8 cellular contexts compared by ENCODE assay signal in the genomic region with DNA sequence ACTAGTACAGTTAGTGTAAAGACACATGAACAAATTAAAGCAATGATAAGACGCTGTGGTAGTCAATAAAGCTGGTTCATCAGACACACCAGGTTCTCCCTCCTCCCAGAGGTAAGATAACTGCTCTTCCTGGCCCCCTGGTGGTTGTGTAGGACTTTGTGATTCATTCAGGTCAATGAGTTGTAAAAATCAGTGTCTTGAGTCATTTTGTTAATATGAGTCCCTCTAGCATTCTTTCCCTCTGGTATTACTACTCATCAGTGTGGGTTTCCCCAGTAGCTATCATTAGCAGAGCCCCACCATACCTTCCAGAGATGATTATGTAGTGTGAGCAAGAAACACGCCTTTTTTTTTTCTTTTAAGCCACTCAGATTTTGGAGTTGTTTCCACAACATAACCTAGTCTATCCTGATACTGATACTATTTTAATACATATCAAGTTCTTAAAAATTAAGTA. TPM values are rescaled to one million over a fixed set of nuclear protein-coding genes. Genes with fewer than 3 reads are reported as not detected.
DNase-seq lines count a peak whose midpoint lies in the region; ATAC-seq, FAIRE-seq and TF ChIP-seq lines count a peak whose summit lies in the region.

No MANE protein-coding gene starts in this region.

- FAIRE-seq in H1 (lab: Jason Lieb, UNC), result peak; percentile 78

- H3K4ac ChIP-seq in H1 (replicated peaks; ENCODE audit: insufficient read length, low read depth, low read length), result no peak overlapping the region

- no peak overlapping the region for H3K56ac ChIP-seq in H1 (replicated peaks; ENCODE audit: insufficient read length, low read depth, low read length)

- CTCF ChIA-PET in H1 (lab: Charles Lee; ENCODE audit: partially characterized antibody), result interaction anchor here (0.5 to 2.6 kb wide), 23 partner anchors 8 to 460 kb away, joined by 3 to 17 read pairs (median 5); a partner anchor contains a TSS

- peak; percentile 66 to 72 for TF ChIP-seq RAD21 in H1 (IDR thresholded peaks at IDR 0.05 in 1 of 2, conservative IDR thresholded peaks at IDR 0.05 in 1 of 2; ENCODE audit: low read depth in 2 of 2, low read length in 2 of 2)

- peaks cover 0 to 4% (median 0%) of the 10 kb centered on the region in 4 experiments; a peak in 2 of 7 replicates for H3K4me1 ChIP-seq in H1 (replicated peaks in 1 of 4; ENCODE audit: control insufficient read depth in 3 of 4, insufficient read depth in 4 of 4, low read length in 3 of 4)

- H2BK5ac ChIP-seq in H1 (ENCODE audit: low read depth, low read length), result no peak overlapping the region

- H3K4me3 ChIP-seq in H1 (ENCODE audit: extremely low read depth in 1 of 4, insufficient read depth in 2 of 4, low read depth in 3 of 4, low read length in 4 of 4), result no peak overlapping the region

- TF ChIP-seq EP300 in H1 (IDR thresholded peaks at IDR 0.05; ENCODE audit: borderline replicate concordance in 1 of 2, low read depth in 2 of 2, low read length in 2 of 2), result no peak

- POLR2A ChIA-PET in H1 (lab: Charles Lee; ENCODE audit: partially characterized antibody), result interaction anchor here (0.9 to 1.0 kb wide), 2 partner anchors 60 to 369 kb away, joined by 3 read pairs; a partner anchor contains a TSS

- H3K9me3 ChIP-seq in H1 (ENCODE audit: insufficient read depth in 2 of 2, low read depth in 1 of 2, low read length in 1 of 2), result no peaks in the 10 kb centered on the region

- peak; percentile 39 for ATAC-seq in GM19023 (IDR thresholded peaks at IDR 0.05; ENCODE audit: unreplicated experiment)

- no peak overlapping the region for H3K18ac ChIP-seq in H1 (ENCODE audit: extremely low read depth, low read length)

- H2AK5ac ChIP-seq in H1 (ENCODE audit: low read depth, low read length), result no peak overlapping the region

- peaks cover 0 to 9% of the 10 kb centered on the region in 2 experiments; a peak in 2 of 4 replicates for H3K79me2 ChIP-seq in H1 (ENCODE audit: control insufficient read depth in 1 of 2, insufficient read depth in 2 of 2, low read length in 2 of 2)

- H3K27ac ChIP-seq in H1 (ENCODE audit: low read depth, low read length), result no peak overlapping the region

- H4K8ac ChIP-seq in H1 (ENCODE audit: extremely low read depth, insufficient read depth, low read length), result no peak overlapping the region

- H3K23ac ChIP-seq in H1 (ENCODE audit: insufficient read length), result no peak overlapping the region

- H3K9ac ChIP-seq in H1 (replicated peaks in 1 of 4; ENCODE audit: extremely low read depth in 1 of 4, low read depth in 3 of 4, low read length in 3 of 4), result no peak overlapping the region

- TF ChIP-seq CTCF in H1 (IDR thresholded peaks at IDR 0.05; ENCODE audit: control extremely low read depth in 1 of 3, insufficient read depth in 1 of 3, low read depth in 1 of 3, low read length in 3 of 3), result peak; percentile 25 to 80 (median 56)

- 0 out of 2 replicates have a peak, but pooled peaks cover 2% of the 10 kb centered on the region for H3K79me1 ChIP-seq in H1 (ENCODE audit: low read depth, low read length)

- H2BK120ac ChIP-seq in H1 (replicated peaks; ENCODE audit: low read depth, low read length), result no peak overlapping the region

- no peaks in the 10 kb centered on the region for H3K23me2 ChIP-seq in H1 (ENCODE audit: low read depth, low read length)

- H3K14ac ChIP-seq in H1 (ENCODE audit: insufficient read length), result no peak overlapping the region

- no peak overlapping the region for H2BK12ac ChIP-seq in H1 (ENCODE audit: low read depth, low read length)

- no peak overlapping the region for H4K5ac ChIP-seq in H1 (ENCODE audit: insufficient read length, low read depth, low read length)

- H3K27me3 ChIP-seq in H1 (replicated peaks in 1 of 4; ENCODE audit: control insufficient read depth in 3 of 4, extremely low read depth in 1 of 4, insufficient read depth in 3 of 4, low read length in 3 of 4), result no peaks in the 10 kb centered on the region

- WGBS in H1 (ENCODE audit: extremely low coverage in 1 of 2, insufficient coverage in 1 of 2, insufficient read length in 1 of 2, insufficient replicate concordance in 2 of 2, low coverage in 1 of 2, low lambda C conversion rate in 2 of 2, missing lambda C conversion rate in 1 of 2), 2 experiments, result 69% methylated on average over 2 of the region's 2 CpGs; no CpG with 5 or more reads in 1 of the 2 experiments

- no peaks in the 10 kb centered on the region for H4K20me1 ChIP-seq in H1 (replicated peaks in 1 of 2; ENCODE audit: control insufficient read depth in 1 of 2, insufficient read depth in 2 of 2, low read length in 2 of 2)

- no peak for TF ChIP-seq POLR2A in H1 (IDR thresholded peaks at IDR 0.05; ENCODE audit: control extremely low read depth in 1 of 2, low read depth in 2 of 2, low read length in 2 of 2)

- H3K4me2 ChIP-seq in H1 (ENCODE audit: insufficient read depth in 1 of 2, low read depth in 2 of 2, low read length in 2 of 2), result no peak overlapping the region

- H4K91ac ChIP-seq in H1 (replicated peaks; ENCODE audit: insufficient read length, low read length), result no peak overlapping the region

- peak; percentile 73 to 77 for DNase-seq in AML-193 (lab: John Stamatoyannopoulos, UW)
- peak; percentile 84 for DNase-seq in HT1080 (ENCODE audit: low read depth)
- peak; percentile 81 for DNase-seq in NOMO-1 treated with DMSO at 0.1 percent for 48 hours (lab: John Stamatoyannopoulos, UW; ENCODE audit: unreplicated experiment)
- peak; percentile 85 for DNase-seq in activated CD8-positive, alpha-beta memory T cell treated with anti-CD3 and anti-CD28 coated beads for 24 hours
- peak; percentile 15 to 70 for DNase-seq in H1 (ENCODE audit: low read depth in 1 of 2, low spot score in 2 of 2)
- peak; percentile 85 for DNase-seq in myocyte (ENCODE audit: low read depth)
- peak; percentile 60 for DNase-seq in stimulated activated CD8-positive, alpha-beta memory T cell treated with anti-CD3 and anti-CD28 coated beads, Interleukin-7, amount 100 ng/mL, for 24 hours (ENCODE audit: low read depth)

- H2BK20ac ChIP-seq in H1 (ENCODE audit: low read length), result no peak overlapping the region

- H2AFZ ChIP-seq in H1 (ENCODE audit: low read length), result peak overlapping the region; percentile 93

- H3K36me3 ChIP-seq in H1 (ENCODE audit: control insufficient read depth in 2 of 4, insufficient read depth in 4 of 4, low read length in 3 of 4), result peaks cover 0 to 1% (median 0%) of the 10 kb centered on the region in 4 experiments; a peak in 3 of 8 replicates

- no peak overlapping the region for H2BK15ac ChIP-seq in H1 (ENCODE audit: low read length)

RNA-seq across cellular contexts. Expression of a gene that starts 3.6 kb away (rescaled TPM):
- total RNA-seq in HT1080 (2014; rRNA removed; shearing (Covaris generic)), result 24.0 and 25.3 TPM in 2 replicates
- 19.8 and 26.9 TPM in 2 replicates for polyA plus RNA-seq in HT1080 (2015; cell fraction: cytosol; rRNA removed)
- 88.2 and 94.7 TPM in 2 replicates for polyA plus RNA-seq in HT1080 (2015; cell fraction: nucleus; rRNA removed)
- total RNA-seq in H1 (2021; fragmentation: NEBNext Ultra II Directional; extraction: Animal tissue kit (Norgen Biotek cat#: 25700)), result 48.8 and 49.9 TPM in 2 replicates
- polyA plus RNA-seq in H1 (2011; rRNA removed), result 26.9 and 27.5 TPM in 2 replicates
- 33.1 TPM for polyA plus RNA-seq in H1 (2011; cell fraction: cytosol; rRNA removed)
- polyA plus RNA-seq in H1 (2011; cell fraction: nucleus; rRNA removed), result 56.0 TPM
- polyA plus RNA-seq in H1 (2012, experiment 1 of 2), result 39.7 to 50.9 TPM (median 43.9 TPM) in 4 replicates
- polyA plus RNA-seq in H1 (2012, experiment 2 of 2), result 9.5 TPM
- polyA plus RNA-seq in H1 (2013, experiment 1 of 2), result 23.7 TPM
- 23.0 TPM for polyA plus RNA-seq in H1 (2013, experiment 2 of 2)
- polyA minus RNA-seq in H1 (2011; rRNA and poly(A)+ RNA removed), result 79.4 and 81.0 TPM in 2 replicates
- 32.3 TPM for polyA minus RNA-seq in H1 (2011; cell fraction: cytosol; rRNA and poly(A)+ RNA removed)
- polyA minus RNA-seq in H1 (2011; cell fraction: nucleus; rRNA and poly(A)+ RNA removed), result 66.2 TPM
- total RNA-seq in myocyte, result 42.9 and 48.3 TPM in 2 replicates
- 30.8 TPM for polyA plus RNA-seq in myocyte (2012)

RNA-seq across cellular contexts. Expression of a gene that starts 35.6 kb away (rescaled TPM):
- total RNA-seq in HT1080 (2014; rRNA removed; shearing (Covaris generic)), result not detected in 2 replicates
- polyA plus RNA-seq in HT1080 (2015; cell fraction: cytosol; rRNA removed), result not detected in 2 replicates
- polyA plus RNA-seq in HT1080 (2015; cell fraction: nucleus; rRNA removed), result not detected in 2 replicates
- not detected in 2 replicates for total RNA-seq in H1 (2021; fragmentation: NEBNext Ultra II Directional; extraction: Animal tissue kit (Norgen Biotek cat#: 25700))
- polyA plus RNA-seq in H1 (2011; rRNA removed), result not detected in 2 replicates
- polyA plus RNA-seq in H1 (2011; cell fraction: cytosol; rRNA removed), result not detected
- polyA plus RNA-seq in H1 (2011; cell fraction: nucleus; rRNA removed), result not detected
- polyA plus RNA-seq in H1 (2012, experiment 1 of 2), result not detected in 4 replicates
- polyA plus RNA-seq in H1 (2012, experiment 2 of 2), result not detected
- polyA plus RNA-seq in H1 (2013, experiment 1 of 2), result not detected
- polyA plus RNA-seq in H1 (2013, experiment 2 of 2), result not detected
- polyA minus RNA-seq in H1 (2011; rRNA and poly(A)+ RNA removed), result not detected in 2 replicates
- not detected for polyA minus RNA-seq in H1 (2011; cell fraction: cytosol; rRNA and poly(A)+ RNA removed)
- not detected for polyA minus RNA-seq in H1 (2011; cell fraction: nucleus; rRNA and poly(A)+ RNA removed)
- not detected in 2 replicates for total RNA-seq in myocyte
- not detected for polyA plus RNA-seq in myocyte (2012)

RNA-seq across cellular contexts. Expression of a gene that starts 46.1 kb away (rescaled TPM):
- total RNA-seq in HT1080 (2014; rRNA removed; shearing (Covaris generic)), result 10.7 and 12.9 TPM in 2 replicates
- polyA plus RNA-seq in HT1080 (2015; cell fraction: cytosol; rRNA removed), result 8.9 and 10.8 TPM in 2 replicates
- polyA plus RNA-seq in HT1080 (2015; cell fraction: nucleus; rRNA removed), result 16.5 and 25.3 TPM in 2 replicates
- total RNA-seq in H1 (2021; fragmentation: NEBNext Ultra II Directional; extraction: Animal tissue kit (Norgen Biotek cat#: 25700)), result 28.5 and 29.4 TPM in 2 replicates
- polyA plus RNA-seq in H1 (2011; rRNA removed), result 18.6 and 19.0 TPM in 2 replicates
- 19.4 TPM for polyA plus RNA-seq in H1 (2011; cell fraction: cytosol; rRNA removed)
- polyA plus RNA-seq in H1 (2011; cell fraction: nucleus; rRNA removed), result 28.4 TPM
- polyA plus RNA-seq in H1 (2012, experiment 1 of 2), result 18.8 to 24.0 TPM (median 21.4 TPM) in 4 replicates
- 3.3 TPM for polyA plus RNA-seq in H1 (2012, experiment 2 of 2)
- 14.0 TPM for polyA plus RNA-seq in H1 (2013, experiment 1 of 2)
- polyA plus RNA-seq in H1 (2013, experiment 2 of 2), result 14.2 TPM
- 44.7 and 48.5 TPM in 2 replicates for polyA minus RNA-seq in H1 (2011; rRNA and poly(A)+ RNA removed)
- polyA minus RNA-seq in H1 (2011; cell fraction: cytosol; rRNA and poly(A)+ RNA removed), result 15.1 TPM
- polyA minus RNA-seq in H1 (2011; cell fraction: nucleus; rRNA and poly(A)+ RNA removed), result 33.8 TPM
- total RNA-seq in myocyte, result 33.1 and 41.7 TPM in 2 replicates
- 49.1 TPM for polyA plus RNA-seq in myocyte (2012)

RNA-seq across cellular contexts. Expression of a gene that starts 52.1 kb away (rescaled TPM):
- total RNA-seq in HT1080 (2014; rRNA removed; shearing (Covaris generic)), result 145 and 152 TPM in 2 replicates
- polyA plus RNA-seq in HT1080 (2015; cell fraction: cytosol; rRNA removed), result 251 and 255 TPM in 2 replicates
- 189 and 201 TPM in 2 replicates for polyA plus RNA-seq in HT1080 (2015; cell fraction: nucleus; rRNA removed)
- 237 and 241 TPM in 2 replicates for total RNA-seq in H1 (2021; fragmentation: NEBNext Ultra II Directional; extraction: Animal tissue kit (Norgen Biotek cat#: 25700))
- 153 and 216 TPM in 2 replicates for polyA plus RNA-seq in H1 (2011; rRNA removed)
- 153 TPM for polyA plus RNA-seq in H1 (2011; cell fraction: cytosol; rRNA removed)
- polyA plus RNA-seq in H1 (2011; cell fraction: nucleus; rRNA removed), result 172 TPM
- 143 to 179 TPM (median 156 TPM) in 4 replicates for polyA plus RNA-seq in H1 (2012, experiment 1 of 2)
- 302 TPM for polyA plus RNA-seq in H1 (2012, experiment 2 of 2)
- polyA plus RNA-seq in H1 (2013, experiment 1 of 2), result 284 TPM
- polyA plus RNA-seq in H1 (2013, experiment 2 of 2), result 302 TPM
- 234 and 288 TPM in 2 replicates for polyA minus RNA-seq in H1 (2011; rRNA and poly(A)+ RNA removed)
- 120 TPM for polyA minus RNA-seq in H1 (2011; cell fraction: cytosol; rRNA and poly(A)+ RNA removed)
- polyA minus RNA-seq in H1 (2011; cell fraction: nucleus; rRNA and poly(A)+ RNA removed), result 98.2 TPM
- 55.2 and 58.3 TPM in 2 replicates for total RNA-seq in myocyte
- polyA plus RNA-seq in myocyte (2012), result 133 TPM

RNA-seq across cellular contexts. Expression of a gene that starts 59.5 kb away (rescaled TPM):
- total RNA-seq in HT1080 (2014; rRNA removed; shearing (Covaris generic)), result 0.55 and 0.63 TPM in 2 replicates
- polyA plus RNA-seq in HT1080 (2015; cell fraction: cytosol; rRNA removed), result 0.40 and 0.52 TPM in 2 replicates
- 1.3 and 1.4 TPM in 2 replicates for polyA plus RNA-seq in HT1080 (2015; cell fraction: nucleus; rRNA removed)
- 1.5 and 1.8 TPM in 2 replicates for total RNA-seq in H1 (2021; fragmentation: NEBNext Ultra II Directional; extraction: Animal tissue kit (Norgen Biotek cat#: 25700))
- 3.3 and 3.5 TPM in 2 replicates for polyA plus RNA-seq in H1 (2011; rRNA removed)
- polyA plus RNA-seq in H1 (2011; cell fraction: cytosol; rRNA removed), result 3.7 TPM
- polyA plus RNA-seq in H1 (2011; cell fraction: nucleus; rRNA removed), result 5.8 TPM
- polyA plus RNA-seq in H1 (2012, experiment 1 of 2), result 2.4 to 3.2 TPM (median 3.0 TPM) in 4 replicates
- polyA plus RNA-seq in H1 (2012, experiment 2 of 2), result 2.2 TPM
- polyA plus RNA-seq in H1 (2013, experiment 1 of 2), result 1.1 TPM
- 1.3 TPM for polyA plus RNA-seq in H1 (2013, experiment 2 of 2)
- 4.3 and 7.1 TPM in 2 replicates for polyA minus RNA-seq in H1 (2011; rRNA and poly(A)+ RNA removed)
- polyA minus RNA-seq in H1 (2011; cell fraction: cytosol; rRNA and poly(A)+ RNA removed), result 4.5 TPM
- 5.6 TPM for polyA minus RNA-seq in H1 (2011; cell fraction: nucleus; rRNA and poly(A)+ RNA removed)
- not detected in 2 replicates for total RNA-seq in myocyte
- 1.1 TPM for polyA plus RNA-seq in myocyte (2012)
